Comparison of ENCODE assay signal across 19 cellular contexts in genomic region chrX:2485789-2486345, GRCh38. TPM values are rescaled to one million over a fixed set of nuclear protein-coding genes. Genes with fewer than 3 reads are reported as not detected.
DNase-seq lines count a peak whose midpoint lies in the region; ATAC-seq and TF ChIP-seq lines count a peak whose summit lies in the region.
"Had no signal": no experiment of that assay in that cellular context is flagged by ENCODE, and none has a peak within 500 bp of the region (broad histone marks: within the 10 kb centered on the region; RNA-seq: fewer than 3 reads in every experiment).

No MANE protein-coding gene starts in this region.

- peaks cover 6 to 50% (median 45%) of the 10 kb centered on the region in 9 donors for H3K36me3 ChIP-seq in heart left ventricle
- H3K36me3 ChIP-seq in right atrium auricular region, result peaks cover 39% of the 10 kb centered on the region
- no peaks in the 10 kb centered on the region for H3K36me3 ChIP-seq in uterus

- no peak overlapping the region for H3K4me3 ChIP-seq in heart left ventricle
- no peak overlapping the region for H3K4me3 ChIP-seq in right atrium auricular region
- no peak overlapping the region for H3K4me3 ChIP-seq in uterus
- H3K4me3 ChIP-seq: lung had no signal

- ATAC-seq in heart left ventricle (peak in 1 of 4 donors; percentile 28), HG02798 (IDR thresholded peaks at IDR 0.05; ENCODE audit: poor library complexity, unreplicated experiment) (no peak)
- ATAC-seq in effector memory CD8-positive, alpha-beta T cell (replicated peaks), result no peak
- ATAC-seq in activated T-cell treated with anti-CD3 and anti-CD28 coated beads, Interleukin-2, amount 50 U/mL, for 72 hours (replicated peaks in 1 of 2), result no peak
- ATAC-seq: Panc1 had no signal

- TF ChIP-seq POLR2A in heart left ventricle (IDR thresholded peaks at IDR 0.05) (no peak), uterus (IDR thresholded peaks at IDR 0.05) (no peak)

- peaks cover 49% of the 10 kb centered on the region for H3K36me3 Mint-ChIP-seq in effector memory CD8-positive, alpha-beta T cell (ENCODE audit: insufficient read depth)
- peaks cover 35% of the 10 kb centered on the region for H3K36me3 Mint-ChIP-seq in osteocyte (ENCODE audit: unreplicated experiment)
- H3K36me3 Mint-ChIP-seq in activated T-cell treated with anti-CD3 and anti-CD28 coated beads, Interleukin-2, amount 50 U/mL, for 72 hours (ENCODE audit: insufficient read depth in 2 of 2), result peaks cover 2 to 7% of the 10 kb centered on the region in 2 donors

- H3K9me3 Mint-ChIP-seq in effector memory CD8-positive, alpha-beta T cell, result no peaks in the 10 kb centered on the region
- H3K9me3 Mint-ChIP-seq in osteocyte (ENCODE audit: unreplicated experiment), result no peaks in the 10 kb centered on the region
- no peaks in the 10 kb centered on the region for H3K9me3 Mint-ChIP-seq in activated T-cell treated with anti-CD3 and anti-CD28 coated beads, Interleukin-2, amount 50 U/mL, for 72 hours

- H3K27me3 Mint-ChIP-seq in effector memory CD8-positive, alpha-beta T cell, result no peaks in the 10 kb centered on the region
- no peaks in the 10 kb centered on the region for H3K27me3 Mint-ChIP-seq in osteocyte (ENCODE audit: unreplicated experiment)
- no peaks in the 10 kb centered on the region for H3K27me3 Mint-ChIP-seq in activated T-cell treated with anti-CD3 and anti-CD28 coated beads, Interleukin-2, amount 50 U/mL, for 72 hours (ENCODE audit: low read depth)

- H3K4me1 ChIP-seq in heart left ventricle (peaks cover 0 to 28% (median 11%) of the 10 kb centered on the region in 12 donors), right atrium auricular region (peaks cover 0 to 11% of the 10 kb centered on the region in 2 donors), uterus (no peaks in the 10 kb centered on the region)

- intact Hi-C loops in heart left ventricle (cut with DNase I), result no loop called here
- intact Hi-C loops in uterus (cut with DNase I; ENCODE audit: low total_unique reads), result no loop called here

- peak overlapping the region; percentile 1 to 47 for H3K27ac Mint-ChIP-seq in effector memory CD8-positive, alpha-beta T cell
- peak overlapping the region; percentile 52 for H3K27ac Mint-ChIP-seq in osteocyte (ENCODE audit: unreplicated experiment)
- H3K27ac Mint-ChIP-seq in activated T-cell treated with anti-CD3 and anti-CD28 coated beads, Interleukin-2, amount 50 U/mL, for 72 hours, result no peak overlapping the region

- H3K27ac ChIP-seq in heart left ventricle (peak overlapping the region; percentile 21 to 78 (median 50)), right atrium auricular region (peak overlapping the region in 1 of 2 donors; percentile 43), uterus (peak overlapping the region; percentile 69 to 81)
- H3K27ac ChIP-seq: WERI-Rb-1 had no signal

- peaks cover 0 to 21% of the 10 kb centered on the region in 2 donors for H3K4me1 Mint-ChIP-seq in effector memory CD8-positive, alpha-beta T cell (ENCODE audit: low read depth in 2 of 2)
- H3K4me1 Mint-ChIP-seq in osteocyte (ENCODE audit: unreplicated experiment), result peaks cover 30% of the 10 kb centered on the region
- no peaks in the 10 kb centered on the region for H3K4me1 Mint-ChIP-seq in activated T-cell treated with anti-CD3 and anti-CD28 coated beads, Interleukin-2, amount 50 U/mL, for 72 hours (ENCODE audit: low read depth)

- no peaks in the 10 kb centered on the region for H3K27me3 ChIP-seq in heart left ventricle
- no peaks in the 10 kb centered on the region for H3K27me3 ChIP-seq in right atrium auricular region
- no peaks in the 10 kb centered on the region for H3K27me3 ChIP-seq in uterus
- H3K27me3 ChIP-seq: dorsolateral prefrontal cortex, neutrophil had no signal

- no peak overlapping the region for H3K4me3 Mint-ChIP-seq in effector memory CD8-positive, alpha-beta T cell
- no peak overlapping the region for H3K4me3 Mint-ChIP-seq in osteocyte (ENCODE audit: unreplicated experiment)
- no peak overlapping the region for H3K4me3 Mint-ChIP-seq in activated T-cell treated with anti-CD3 and anti-CD28 coated beads, Interleukin-2, amount 50 U/mL, for 72 hours

- DNase-seq in heart left ventricle, result no peak
- no peak for DNase-seq in right atrium auricular region (ENCODE audit: low spot score)
- no peak for DNase-seq in effector memory CD8-positive, alpha-beta T cell
- no peak for DNase-seq in osteocyte (ENCODE audit: extremely low spot score, unreplicated experiment)
- DNase-seq in uterus, result no peak
- no peak for DNase-seq in NCI-H226
- DNase-seq in activated T-cell treated with anti-CD3 and anti-CD28 coated beads, Interleukin-2, amount 50 U/mL, for 72 hours, result no peak
- DNase-seq: activated effector memory CD4-positive, alpha-beta T cell treated with anti-CD3 and anti-CD28 coated beads, Interleukin-2, amount 50 U/mL, for 16 hours; GF-D8; NCI-H2081; NCI-H526 treated with DMSO at 0.1 percent for 48 hours; small intestine; stimulated activated naive CD4-positive, alpha-beta T cell; WERI-Rb-1 had no signal

- no peaks in the 10 kb centered on the region for H3K9me3 ChIP-seq in heart left ventricle
- no peaks in the 10 kb centered on the region for H3K9me3 ChIP-seq in right atrium auricular region
- no peaks in the 10 kb centered on the region for H3K9me3 ChIP-seq in uterus
- H3K9me3 ChIP-seq: neutrophil had no signal

- TF ChIP-seq CTCF in heart left ventricle (IDR thresholded peaks at IDR 0.05) (no peak), right atrium auricular region (IDR thresholded peaks at IDR 0.05) (no peak), osteocyte (IDR thresholded peaks at IDR 0.05) (no peak), uterus (IDR thresholded peaks at IDR 0.05) (no peak)

- WGBS in heart left ventricle, 4 donors, result 72 to 83% (median 74%) methylated on average over 10 of the region's 10 CpGs

RNA-seq across cellular contexts. Expression of gene DHRSX, which starts 14.9 kb away (rescaled TPM):
- total RNA-seq in heart left ventricle, result 10 to 100 TPM; 17.9 to 36.1 (median 25.4) TPM
- polyA plus RNA-seq in heart left ventricle, result 10 to 100 TPM; 14.6 to 17.4 TPM
- 10 to 100 TPM; 19.9 to 21.9 TPM for total RNA-seq in right atrium auricular region
- total RNA-seq in osteocyte, result 42.2 and 45.0 TPM in 2 replicates
- 10 to 100 TPM in 2 of 4 donors, 1 to 10 TPM in 2; 4.4 to 23.8 (median 11.3) TPM for total RNA-seq in uterus
- total RNA-seq in activated T-cell treated with anti-CD3 and anti-CD28 coated beads, Interleukin-2, amount 50 U/mL, for 72 hours, result 10 to 100 TPM; 24.0 to 26.0 TPM

RNA-seq across cellular contexts. Expression of gene ZBED1, which starts 14.9 kb away (rescaled TPM):
- total RNA-seq in heart left ventricle (10 to 100 TPM; 41.8 to 87.1 (median 60.7) TPM), right atrium auricular region (10 to 100 TPM; 40.7 to 42.0 TPM), osteocyte (56.4 and 58.3 TPM in 2 replicates), uterus (10 to 100 TPM; 15.6 to 39.2 (median 22.1) TPM)
- polyA plus RNA-seq in heart left ventricle, result 10 to 100 TPM; 25.9 to 51.1 TPM
- 10 to 100 TPM; 24.5 to 28.5 TPM for total RNA-seq in activated T-cell treated with anti-CD3 and anti-CD28 coated beads, Interleukin-2, amount 50 U/mL, for 72 hours
